15 cellular contexts compared by ENCODE assay signal in genomic region chr4:123956204-123956603, GRCh38.
DNase-seq lines count a peak whose midpoint lies in the region; ATAC-seq and TF ChIP-seq lines count a peak whose summit lies in the region.
"Had no signal": no experiment of that assay in that cellular context is flagged by ENCODE, and none has a peak within 500 bp of the region (broad histone marks: within the 10 kb centered on the region; RNA-seq: fewer than 3 reads in every experiment).

No MANE protein-coding gene starts in this region.

- no peak overlapping the region for H2BK15ac ChIP-seq in neuronal stem cell (ENCODE audit: low read length)

- H3K36me3 ChIP-seq in heart right ventricle (no peaks in the 10 kb centered on the region), neuronal stem cell (replicated peaks in 1 of 2; ENCODE audit: control insufficient read depth in 2 of 2, insufficient read depth in 2 of 2, low read length in 2 of 2) (no peaks in the 10 kb centered on the region), upper lobe of right lung (no peaks in the 10 kb centered on the region)
- H3K36me3 ChIP-seq: BLaER1 treated with 17β-estradiol and CSF1 and Interleukin-3, amounts not matched to agents 10 nM and 100 nM had no signal

- no peak overlapping the region for H3K4me2 ChIP-seq in neuronal stem cell (ENCODE audit: insufficient read depth, low read length, poor library complexity, severe bottlenecking)
- H3K4me2 ChIP-seq: BLaER1 treated with 17β-estradiol and CSF1 and Interleukin-3, amounts not matched to agents 10 nM and 100 nM had no signal

- TF ChIP-seq CTCF in heart right ventricle (IDR thresholded peaks at IDR 0.05) (no peak), upper lobe of right lung (IDR thresholded peaks at IDR 0.05) (no peak)

- H2AK5ac ChIP-seq in neuronal stem cell (ENCODE audit: low read depth, low read length) = no peak overlapping the region

- H3K18ac ChIP-seq in neuronal stem cell (ENCODE audit: low read length) = peak overlapping the region; percentile 36

- H2BK12ac ChIP-seq in neuronal stem cell (ENCODE audit: low read length) = no peak overlapping the region

- H3K9me3 ChIP-seq in heart right ventricle = no peaks in the 10 kb centered on the region
- no peaks in the 10 kb centered on the region for H3K9me3 ChIP-seq in right cardiac atrium (ENCODE audit: control insufficient read depth, low read length)
- peaks cover 0 to 26% of the 10 kb centered on the region in 2 donors for H3K9me3 ChIP-seq in neuronal stem cell (replicated peaks in 1 of 2; ENCODE audit: control insufficient read depth in 2 of 2, insufficient read depth in 1 of 2, low read depth in 1 of 2, low read length in 2 of 2)
- H3K9me3 ChIP-seq in upper lobe of right lung = no peaks in the 10 kb centered on the region
- H3K9me3 ChIP-seq: BLaER1 treated with 17β-estradiol and CSF1 and Interleukin-3, amounts not matched to agents 10 nM and 100 nM had no signal

- H3K4me3 ChIP-seq in heart right ventricle = no peak overlapping the region
- H3K4me3 ChIP-seq in right cardiac atrium (ENCODE audit: low read length) = no peak overlapping the region
- no peak overlapping the region for H3K4me3 ChIP-seq in neuronal stem cell (ENCODE audit: low read length in 2 of 2)
- no peak overlapping the region for H3K4me3 ChIP-seq in upper lobe of right lung
- H3K4me3 ChIP-seq: BLaER1 treated with 17β-estradiol and CSF1 and Interleukin-3, amounts not matched to agents 10 nM and 100 nM; GM12878 had no signal

- no peak overlapping the region for H3K27ac ChIP-seq in heart right ventricle
- H3K27ac ChIP-seq in right cardiac atrium (ENCODE audit: low read length) = peak overlapping the region; percentile 82
- H3K27ac ChIP-seq in neuronal stem cell (replicated peaks; ENCODE audit: low read length) = no peak overlapping the region
- no peak overlapping the region for H3K27ac ChIP-seq in upper lobe of right lung
- H3K27ac ChIP-seq: BLaER1 treated with 17β-estradiol and CSF1 and Interleukin-3, amounts not matched to agents 10 nM and 100 nM had no signal

- no peak overlapping the region for H4K8ac ChIP-seq in neuronal stem cell (ENCODE audit: low read depth, low read length)

- H3K27me3 ChIP-seq in heart right ventricle (no peaks in the 10 kb centered on the region), right cardiac atrium (ENCODE audit: control insufficient read depth, insufficient read depth) (no peaks in the 10 kb centered on the region), neuronal stem cell (ENCODE audit: control insufficient read depth in 3 of 3, insufficient read depth in 3 of 3, low read depth in 1 of 3, low read length in 3 of 3) (no peaks in the 10 kb centered on the region), upper lobe of right lung (no peaks in the 10 kb centered on the region)
- H3K27me3 ChIP-seq: BLaER1 treated with 17β-estradiol and CSF1 and Interleukin-3, amounts not matched to agents 10 nM and 100 nM had no signal

- no peaks in the 10 kb centered on the region for H3K4me1 ChIP-seq in heart right ventricle
- H3K4me1 ChIP-seq in right cardiac atrium (ENCODE audit: control insufficient read depth, insufficient read depth, low read length) = no peaks in the 10 kb centered on the region
- no peaks in the 10 kb centered on the region for H3K4me1 ChIP-seq in neuronal stem cell (ENCODE audit: control insufficient read depth in 2 of 2, insufficient read depth in 1 of 2, low read depth in 1 of 2, low read length in 2 of 2)
- H3K4me1 ChIP-seq in upper lobe of right lung = no peaks in the 10 kb centered on the region
- H3K4me1 ChIP-seq: BLaER1 treated with 17β-estradiol and CSF1 and Interleukin-3, amounts not matched to agents 10 nM and 100 nM had no signal

- DNase-seq in heart right ventricle = peak in 1 of 2 donors; percentile 14
- no peak for DNase-seq in Right ventricle myocardium inferior (ENCODE audit: missing footprints)
- peak; percentile 73 to 84 (median 81) for DNase-seq in right cardiac atrium
- DNase-seq in neuronal stem cell (ENCODE audit: low spot score) = no peak
- DNase-seq in upper lobe of right lung = no peak
- no peak for DNase-seq in OCI-M2 (lab: John Stamatoyannopoulos, UW; ENCODE audit: unreplicated experiment)
- DNase-seq: 8988T; ACHN; CD4-positive, alpha-beta memory T cell; DMS79 had no signal

- ATAC-seq in heart right ventricle (peak in 5 of 8 donors; percentile 22 to 65 (median 35)), Right ventricle myocardium inferior (no peak), right cardiac atrium (peak; percentile 92 to 93), upper lobe of right lung (peak; percentile 21), HG02798 (IDR thresholded peaks at IDR 0.05; ENCODE audit: poor library complexity, unreplicated experiment) (no peak), HG02973 (IDR thresholded peaks at IDR 0.05; ENCODE audit: unreplicated experiment) (no peak)
- ATAC-seq: GM12878, HCT116 had no signal

- H3K4ac ChIP-seq in neuronal stem cell (ENCODE audit: low read length) = no peak overlapping the region

- H2BK120ac ChIP-seq in neuronal stem cell (ENCODE audit: low read depth, low read length) = no peak overlapping the region

- H2AFZ ChIP-seq in neuronal stem cell (ENCODE audit: low read length) = peak overlapping the region; percentile 51

- intact Hi-C loops in heart right ventricle (cut with DNase I) (no loop called here), Right ventricle myocardium inferior (cut with DNase I) (no loop called here), right cardiac atrium (cut with DNase I) (no loop called here), upper lobe of right lung (cut with DNase I) (no loop called here)

- H3K79me1 ChIP-seq in neuronal stem cell (ENCODE audit: low read depth, low read length) = no peaks in the 10 kb centered on the region

- 91% methylated on average over 7 of the region's 7 CpGs for WGBS in heart right ventricle, 2 donors
- WGBS in right cardiac atrium = 62% methylated on average over 7 of the region's 7 CpGs
- no CpG with 5 or more reads among the region's 7 CpGs for WGBS in neuronal stem cell (ENCODE audit: extremely low coverage in 2 of 2, insufficient read length in 2 of 2, insufficient replicate concordance in 1 of 2), 2 donors

- H3K9ac ChIP-seq in neuronal stem cell (ENCODE audit: low read depth, low read length, poor library complexity) = no peak overlapping the region
- H3K9ac ChIP-seq: BLaER1 treated with 17β-estradiol and CSF1 and Interleukin-3, amounts not matched to agents 10 nM and 100 nM had no signal

- no peak overlapping the region for H2BK5ac ChIP-seq in neuronal stem cell (ENCODE audit: low read length)

- H4K91ac ChIP-seq in neuronal stem cell (ENCODE audit: low read depth, low read length, poor library complexity) = no peak overlapping the region

- no peak overlapping the region for H3K14ac ChIP-seq in neuronal stem cell (ENCODE audit: low read length)

- H3K23ac ChIP-seq in neuronal stem cell (ENCODE audit: low read depth, low read length, poor library complexity) = no peak overlapping the region

Comparison
In these comparisons a context has a peak if more than half of its experiments do, and no peak if none do; other contexts are left out.
1. ATAC-seq: peak in heart right ventricle (5 of 8), right cardiac atrium (2 of 2) and upper lobe of right lung (single experiment); none in Right ventricle myocardium inferior (single experiment), HG02798 (single experiment) and HG02973 (single experiment).
2. DNase-seq: peak in right cardiac atrium (3 of 3); none in Right ventricle myocardium inferior (single experiment), neuronal stem cell (single experiment), upper lobe of right lung (single experiment) and OCI-M2 (single experiment).